8 cellular contexts compared by ENCODE assay signal in genomic region chr3:53845103-53845880, GRCh38. TPM values are rescaled to one million over a fixed set of nuclear protein-coding genes. Genes with fewer than 3 reads are reported as not detected.
DNase-seq lines count a peak whose midpoint lies in the region; ATAC-seq and TF ChIP-seq lines count a peak whose summit lies in the region.

No MANE protein-coding gene starts in this region.

- H3K9me3 Mint-ChIP-seq in CD4-positive, CD25-positive, alpha-beta regulatory T cell = peaks cover 0 to 2% (median 0%) of the 10 kb centered on the region in 7 donors

- no peak for DNase-seq in CD4-positive, CD25-positive, alpha-beta regulatory T cell
- DNase-seq in NB4 (ENCODE audit: low read depth) (no peak), cerebellum (ENCODE audit: low spot score) (peak; percentile 48), kidney epithelial cell (ENCODE audit: low read depth) (no peak)
- DNase-seq in stimulated activated CD8-positive, alpha-beta memory T cell treated with anti-CD3 and anti-CD28 coated beads, Interleukin-4, amount 100 ng/mL, for 48 hours = peak; percentile 28
- DNase-seq in activated CD4-positive, CD25-positive, alpha-beta regulatory T cell (lab: John Stamatoyannopoulos, UW) = no peak
- DNase-seq in activated naive CD4-positive, alpha-beta T cell treated with Interleukin-2 at 50 U/mL for 16 hours = no peak

- no peak for TF ChIP-seq POLR2A in NB4 (IDR thresholded peaks at IDR 0.05; ENCODE audit: extremely low read depth, insufficient read length)

- peak overlapping the region in 2 of 3 donors; percentile 48 to 65 for H3K27ac Mint-ChIP-seq in CD4-positive, CD25-positive, alpha-beta regulatory T cell

- peaks cover 0 to 19% (median 0%) of the 10 kb centered on the region in 4 donors for H3K4me1 Mint-ChIP-seq in CD4-positive, CD25-positive, alpha-beta regulatory T cell

- no peaks in the 10 kb centered on the region for H3K9me3 ChIP-seq in CD4-positive, CD25-positive, alpha-beta regulatory T cell (ENCODE audit: control insufficient read depth in 2 of 2, low read length in 2 of 2)

- H3K4me1 ChIP-seq in CD4-positive, CD25-positive, alpha-beta regulatory T cell (ENCODE audit: control insufficient read depth, insufficient read depth, low read length, poor library complexity, severe bottlenecking) = peaks cover 23% of the 10 kb centered on the region

- TF ChIP-seq CTCF in NB4 (IDR thresholded peaks at IDR 0.05; ENCODE audit: low read depth, low read length) = peak; percentile 6
- TF ChIP-seq CTCF in kidney epithelial cell (IDR thresholded peaks at IDR 0.05; ENCODE audit: insufficient read depth, low read length, poor library complexity, severe bottlenecking) = peak; percentile 55

- H3K36me3 ChIP-seq in CD4-positive, CD25-positive, alpha-beta regulatory T cell (ENCODE audit: control insufficient read depth, insufficient read depth, low read length) = no peaks in the 10 kb centered on the region
- H3K36me3 ChIP-seq in kidney epithelial cell (ENCODE audit: control insufficient read depth, insufficient read depth, low read length) = no peaks in the 10 kb centered on the region

- no peak for ATAC-seq in CD4-positive, CD25-positive, alpha-beta regulatory T cell (ENCODE audit: low read depth in 2 of 2)
- ATAC-seq in GM19438 (IDR thresholded peaks at IDR 0.05; ENCODE audit: low read depth, unreplicated experiment) = peak; percentile 13

- H3K36me3 Mint-ChIP-seq in CD4-positive, CD25-positive, alpha-beta regulatory T cell = no peaks in the 10 kb centered on the region

- peak overlapping the region in 3 of 4 donors; percentile 77 to 89 (median 79) for H3K4me3 Mint-ChIP-seq in CD4-positive, CD25-positive, alpha-beta regulatory T cell

- peak overlapping the region; percentile 41 for H3K4me3 ChIP-seq in CD4-positive, CD25-positive, alpha-beta regulatory T cell (ENCODE audit: low read depth, low read length)
- no peak overlapping the region for H3K4me3 ChIP-seq in NB4 (ENCODE audit: low read depth, low read length)
- H3K4me3 ChIP-seq in kidney epithelial cell (ENCODE audit: low read depth, low read length) = peak overlapping the region; percentile 52

- peak overlapping the region; percentile 23 for H3K27ac ChIP-seq in CD4-positive, CD25-positive, alpha-beta regulatory T cell (ENCODE audit: insufficient read depth, low read length, poor library complexity, severe bottlenecking)

- H3K27me3 ChIP-seq in CD4-positive, CD25-positive, alpha-beta regulatory T cell (ENCODE audit: control insufficient read depth, insufficient read depth, low read length) = peaks cover 16% of the 10 kb centered on the region
- peaks cover 5% of the 10 kb centered on the region for H3K27me3 ChIP-seq in kidney epithelial cell (ENCODE audit: control insufficient read depth, insufficient read depth, low read length)

- peaks cover 50% of the 10 kb centered on the region for H3K27me3 Mint-ChIP-seq in CD4-positive, CD25-positive, alpha-beta regulatory T cell

RNA-seq across cellular contexts. Expression of gene CHDH, which starts 0.9 kb away (rescaled TPM):
- 4.3 TPM for total RNA-seq in CD4-positive, CD25-positive, alpha-beta regulatory T cell
- 1 to 10 TPM in 2 of 4 donors, under 1 TPM in 2; 0.45 to 1.4 (median 0.89) TPM for polyA plus RNA-seq in CD4-positive, CD25-positive, alpha-beta regulatory T cell
- total RNA-seq in cerebellum (4.5 TPM), kidney epithelial cell (2.5 and 3.3 TPM in 2 replicates)

RNA-seq across cellular contexts. Expression of gene IL17RB, which starts 1.1 kb away (rescaled TPM):
- 2.5 TPM for total RNA-seq in CD4-positive, CD25-positive, alpha-beta regulatory T cell
- 1 to 10 TPM; 3.1 to 5.1 (median 4.1) TPM for polyA plus RNA-seq in CD4-positive, CD25-positive, alpha-beta regulatory T cell
- total RNA-seq in cerebellum (14.2 TPM), kidney epithelial cell (0.04 and 0.27 TPM in 2 replicates)

RNA-seq across cellular contexts. Expression of gene ACTR8, which starts 36.7 kb away (rescaled TPM):
- 35.8 TPM for total RNA-seq in CD4-positive, CD25-positive, alpha-beta regulatory T cell
- polyA plus RNA-seq in CD4-positive, CD25-positive, alpha-beta regulatory T cell = 10 to 100 TPM; 18.5 to 24.9 (median 19.5) TPM
- total RNA-seq in cerebellum (49.7 TPM), kidney epithelial cell (31.3 and 39.2 TPM in 2 replicates)

RNA-seq across cellular contexts. Expression of gene SELENOK, which starts 46.4 kb away (rescaled TPM):
- 127 TPM for total RNA-seq in CD4-positive, CD25-positive, alpha-beta regulatory T cell
- polyA plus RNA-seq in CD4-positive, CD25-positive, alpha-beta regulatory T cell = 100 to 1,000 TPM; 129 to 158 (median 148) TPM
- total RNA-seq in cerebellum = 52.4 TPM
- total RNA-seq in kidney epithelial cell = 58.4 and 67.5 TPM in 2 replicates

Comparison
In these comparisons a context has a peak if more than half of its experiments do, and no peak if none do; other contexts are left out.
1. DNase-seq: peak in cerebellum (single experiment) and stimulated activated CD8-positive, alpha-beta memory T cell treated with anti-CD3 and anti-CD28 coated beads, Interleukin-4, amount 100 ng/mL, for 48 hours (single experiment); none in CD4-positive, CD25-positive, alpha-beta regulatory T cell (0 of 3), NB4 (single experiment), kidney epithelial cell (single experiment), activated CD4-positive, CD25-positive, alpha-beta regulatory T cell (0 of 4) and activated naive CD4-positive, alpha-beta T cell treated with Interleukin-2 at 50 U/mL for 16 hours (single experiment).